ENCODE assay signal across 8 cellular contexts in the genomic region with DNA sequence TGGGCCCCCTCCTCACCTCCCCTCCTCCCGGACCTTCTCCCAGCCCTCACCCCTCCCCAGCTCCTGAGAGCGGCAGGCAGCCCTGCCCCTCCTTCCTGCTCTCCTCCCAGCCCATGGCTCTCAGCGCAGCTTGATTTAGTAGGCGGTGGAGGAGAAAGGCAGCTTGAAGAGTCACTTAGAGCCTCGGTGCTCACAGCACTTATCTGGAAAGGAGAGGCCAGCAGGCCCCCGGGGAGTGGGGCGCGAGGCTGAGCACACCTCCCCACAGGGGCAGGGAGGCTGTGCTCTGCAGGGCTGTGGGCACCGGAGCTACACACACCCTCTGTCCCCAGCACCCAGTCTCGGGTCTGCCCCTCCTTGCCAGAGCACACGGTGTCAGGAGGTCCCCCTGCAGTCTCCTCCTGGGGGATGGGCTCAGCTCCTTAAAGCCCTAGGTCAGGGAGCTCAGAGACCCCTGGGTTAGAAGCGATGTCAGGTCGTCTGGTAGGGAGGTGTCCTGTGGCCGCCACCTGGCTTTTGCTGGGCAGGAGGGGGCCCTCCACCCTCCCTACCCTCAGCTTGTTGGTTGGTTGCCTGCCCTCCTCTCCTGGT.
DNase-seq lines count a peak whose midpoint lies in the region; ATAC-seq lines count a peak whose summit lies in the region.

No MANE protein-coding gene starts in this region.

- H2BK5ac ChIP-seq in trophoblast cell (ENCODE audit: low read depth, low read length, poor library complexity): no peak overlapping the region

- peak overlapping the region; percentile 60 for H2AK5ac ChIP-seq in trophoblast cell (ENCODE audit: low read length)

- peaks cover 3% of the 10 kb centered on the region for H3K79me2 ChIP-seq in trophoblast cell (ENCODE audit: control insufficient read depth, insufficient read depth, low read length, poor library complexity)

- no peak overlapping the region for H3K23ac ChIP-seq in trophoblast cell (ENCODE audit: low read length)

- H3K14ac ChIP-seq in trophoblast cell (ENCODE audit: low read length): peak overlapping the region; percentile 68

- peak overlapping the region; percentile 8 for H3K4me3 ChIP-seq in trophoblast cell (ENCODE audit: low read depth, low read length)

- peaks cover 2% of the 10 kb centered on the region for H3K9me3 ChIP-seq in trophoblast cell (ENCODE audit: insufficient read depth, low read depth, low read length)

- H3K27ac Mint-ChIP-seq in activated T-helper 1 cell treated with anti-CD3 and anti-CD28 coated beads, Interleukin-12 subunit alpha, Interleukin-12 subunit beta, Interleukin-2, Interleukin-4 antibody, amounts not matched to agents 30 ng/mL and 10 ng/mL and 1 ng/mL, durations not matched to agents 14 hours and 24 hours and 36 hours: no peak overlapping the region

- DNase-seq in NOMO-1 treated with dmso at 0.1 percent for 144 hours (lab: John Stamatoyannopoulos, UW; ENCODE audit: unreplicated experiment) (peak; percentile 18), NOMO-1 treated with DMSO at 0.1 percent for 48 hours (lab: John Stamatoyannopoulos, UW; ENCODE audit: unreplicated experiment) (no peak), NCI-H748 treated with DMSO at 0.1 percent for 48 hours (lab: John Stamatoyannopoulos, UW) (peak; percentile 38), fibroblast of peridontal ligament (ENCODE audit: extremely low read depth) (peak; percentile 23), trophoblast cell (no peak), amniotic stem cell (lab: John Stamatoyannopoulos, UW) (no peak)
- no peak for DNase-seq in activated T-helper 1 cell treated with anti-CD3 and anti-CD28 coated beads, Interleukin-12 subunit alpha, Interleukin-12 subunit beta, Interleukin-2, Interleukin-4 antibody, amounts not matched to agents 30 ng/mL and 10 ng/mL and 1 ng/mL, durations not matched to agents 14 hours and 24 hours and 36 hours (ENCODE audit: low spot score)

- peak overlapping the region; percentile 8 for H4K12ac ChIP-seq in trophoblast cell (ENCODE audit: low read depth, low read length)

- no peak overlapping the region for H3K9ac ChIP-seq in trophoblast cell (ENCODE audit: low read length)

- WGBS in trophoblast cell (ENCODE audit: extremely low coverage, insufficient coverage, insufficient read length): no CpG with 5 or more reads among the region's 14 CpGs

- H3K36me3 ChIP-seq in trophoblast cell (ENCODE audit: control insufficient read depth in 1 of 2, insufficient read depth in 2 of 2, low read length in 2 of 2): no peaks in the 10 kb centered on the region

- ATAC-seq in GM19452 (IDR thresholded peaks at IDR 0.05; ENCODE audit: unreplicated experiment): no peak

- no peak overlapping the region for H3K27ac ChIP-seq in trophoblast cell (ENCODE audit: low read depth, low read length)

- H2AFZ ChIP-seq in trophoblast cell (ENCODE audit: insufficient read depth, low read length, poor library complexity): peak overlapping the region; percentile 52

- no peak overlapping the region for H3K4me3 Mint-ChIP-seq in activated T-helper 1 cell treated with anti-CD3 and anti-CD28 coated beads, Interleukin-12 subunit alpha, Interleukin-12 subunit beta, Interleukin-2, Interleukin-4 antibody, amounts not matched to agents 30 ng/mL and 10 ng/mL and 1 ng/mL, durations not matched to agents 14 hours and 24 hours and 36 hours

- H3K4ac ChIP-seq in trophoblast cell (ENCODE audit: low read depth, low read length): peak overlapping the region; percentile 17

- H3K4me2 ChIP-seq in trophoblast cell (ENCODE audit: low read length): peak overlapping the region; percentile 50

- peak overlapping the region; percentile 76 for H4K91ac ChIP-seq in trophoblast cell (ENCODE audit: low read depth, low read length)

- peak overlapping the region; percentile 59 for H2BK12ac ChIP-seq in trophoblast cell (ENCODE audit: low read length)

- H3K4me1 Mint-ChIP-seq in activated T-helper 1 cell treated with anti-CD3 and anti-CD28 coated beads, Interleukin-12 subunit alpha, Interleukin-12 subunit beta, Interleukin-2, Interleukin-4 antibody, amounts not matched to agents 30 ng/mL and 10 ng/mL and 1 ng/mL, durations not matched to agents 14 hours and 24 hours and 36 hours (ENCODE audit: low read depth): no peaks in the 10 kb centered on the region

- peak overlapping the region; percentile 32 for H4K8ac ChIP-seq in trophoblast cell (ENCODE audit: low read depth, low read length)

- H2BK120ac ChIP-seq in trophoblast cell (ENCODE audit: insufficient read depth, low read length, poor library complexity): peak overlapping the region; percentile 50

- peaks cover 32 to 35% of the 10 kb centered on the region in 2 experiments for H3K4me1 ChIP-seq in trophoblast cell (ENCODE audit: control insufficient read depth in 1 of 2, insufficient read depth in 2 of 2, low read length in 2 of 2)

- H3K36me3 Mint-ChIP-seq in activated T-helper 1 cell treated with anti-CD3 and anti-CD28 coated beads, Interleukin-12 subunit alpha, Interleukin-12 subunit beta, Interleukin-2, Interleukin-4 antibody, amounts not matched to agents 30 ng/mL and 10 ng/mL and 1 ng/mL, durations not matched to agents 14 hours and 24 hours and 36 hours (ENCODE audit: low read depth): no peaks in the 10 kb centered on the region

- H3K9me3 Mint-ChIP-seq in activated T-helper 1 cell treated with anti-CD3 and anti-CD28 coated beads, Interleukin-12 subunit alpha, Interleukin-12 subunit beta, Interleukin-2, Interleukin-4 antibody, amounts not matched to agents 30 ng/mL and 10 ng/mL and 1 ng/mL, durations not matched to agents 14 hours and 24 hours and 36 hours: no peaks in the 10 kb centered on the region

- H3K27me3 Mint-ChIP-seq in activated T-helper 1 cell treated with anti-CD3 and anti-CD28 coated beads, Interleukin-12 subunit alpha, Interleukin-12 subunit beta, Interleukin-2, Interleukin-4 antibody, amounts not matched to agents 30 ng/mL and 10 ng/mL and 1 ng/mL, durations not matched to agents 14 hours and 24 hours and 36 hours (ENCODE audit: insufficient read depth): peaks cover 23% of the 10 kb centered on the region

- peak overlapping the region; percentile 54 for H3K18ac ChIP-seq in trophoblast cell (ENCODE audit: low read length)

- H3K27me3 ChIP-seq in trophoblast cell (ENCODE audit: insufficient read depth, low read length): peaks cover 3% of the 10 kb centered on the region

- peaks cover 21% of the 10 kb centered on the region for H3K79me1 ChIP-seq in trophoblast cell (ENCODE audit: low read length)

- intact Hi-C loops in activated T-helper 1 cell treated with anti-CD3 and anti-CD28 coated beads, Interleukin-12 subunit alpha, Interleukin-12 subunit beta, Interleukin-2, Interleukin-4 antibody, amounts not matched to agents 30 ng/mL and 10 ng/mL and 1 ng/mL, durations not matched to agents 14 hours and 24 hours and 36 hours (cut with micrococcal nuclease): no loop called here

Comparison
In these comparisons a context has a peak if more than half of its experiments do, and no peak if none do; other contexts are left out.
1. DNase-seq: peak in NOMO-1 treated with dmso at 0.1 percent for 144 hours (single experiment), NCI-H748 treated with DMSO at 0.1 percent for 48 hours (single experiment) and fibroblast of peridontal ligament (single experiment); none in NOMO-1 treated with DMSO at 0.1 percent for 48 hours (single experiment), trophoblast cell (0 of 2), amniotic stem cell (single experiment) and activated T-helper 1 cell treated with anti-CD3 and anti-CD28 coated beads, Interleukin-12 subunit alpha, Interleukin-12 subunit beta, Interleukin-2, Interleukin-4 antibody, amounts not matched to agents 30 ng/mL and 10 ng/mL and 1 ng/mL, durations not matched to agents 14 hours and 24 hours and 36 hours (single experiment).